In the genomic region with DNA sequence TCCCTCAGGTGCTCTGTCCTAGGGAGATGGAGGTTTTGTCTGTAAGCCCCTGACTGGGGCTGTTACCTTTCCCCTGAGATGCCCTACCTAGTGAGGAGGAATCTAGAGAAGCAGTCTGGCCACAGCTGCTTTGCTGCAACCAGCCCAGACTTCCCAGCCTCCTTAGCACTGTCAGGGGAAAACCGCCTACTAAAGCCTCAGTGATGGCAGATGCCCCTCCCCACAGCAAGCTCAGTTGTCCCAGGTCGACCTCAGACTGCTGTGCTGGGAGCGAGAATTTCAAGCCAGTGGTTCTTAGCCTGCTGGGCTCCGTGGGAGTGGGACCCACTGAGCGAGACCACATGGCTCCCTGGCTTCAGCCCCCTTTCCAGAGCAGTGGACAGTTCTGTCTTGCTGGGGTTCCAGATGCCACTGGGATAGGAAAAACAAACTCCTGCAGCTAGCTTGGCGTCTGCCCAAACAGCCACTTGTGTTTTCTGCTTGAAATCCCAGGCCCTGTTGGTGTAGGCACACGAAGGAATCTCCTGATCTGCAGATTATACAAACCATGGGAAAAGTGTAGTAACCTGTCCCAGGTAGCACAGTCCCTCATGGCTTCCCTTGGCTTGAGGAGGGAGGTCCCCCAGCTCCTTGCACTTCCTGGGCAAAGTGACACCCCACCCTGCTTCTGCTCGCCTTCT, we compare ENCODE assay signal across 17 cellular contexts.
DNase-seq lines count a peak whose midpoint lies in the region; ATAC-seq and TF ChIP-seq lines count a peak whose summit lies in the region.
"Had no signal": no experiment of that assay in that cellular context is flagged by ENCODE, and none has a peak within 500 bp of the region (broad histone marks: within the 10 kb centered on the region; RNA-seq: fewer than 3 reads in every experiment).

No MANE protein-coding gene starts in this region.

- peaks cover 0 to 13% of the 10 kb centered on the region in 2 donors for H3K4me1 ChIP-seq in thyroid gland

- ATAC-seq in GM19035 (IDR thresholded peaks at IDR 0.05; ENCODE audit: unreplicated experiment) = no peak
- ATAC-seq: HCT116, SK-N-SH treated with all-trans-retinoic acid at 6 μM for 48 hours had no signal

- H3K4me3 ChIP-seq in WERI-Rb-1 (ENCODE audit: low read depth, low read length) (peak overlapping the region; percentile 28), thyroid gland (replicated peaks in 1 of 3) (no peak overlapping the region)

- peaks cover 44% of the 10 kb centered on the region for H3K27me3 Mint-ChIP-seq in activated naive CD8-positive, alpha-beta T cell treated with anti-CD3 and anti-CD28 coated beads for 36 hours

- H3K27ac ChIP-seq in WERI-Rb-1 = no peak overlapping the region
- no peak overlapping the region for H3K27ac ChIP-seq in thyroid gland

- H3K9me3 ChIP-seq in WERI-Rb-1 (ENCODE audit: severe bottlenecking) (no peaks in the 10 kb centered on the region), thyroid gland (no peaks in the 10 kb centered on the region)

- no peak overlapping the region for H3K27ac Mint-ChIP-seq in activated naive CD8-positive, alpha-beta T cell treated with anti-CD3 and anti-CD28 coated beads for 36 hours
- H3K27ac Mint-ChIP-seq: CD4-positive, CD25-positive, alpha-beta regulatory T cell had no signal

- 26 to 45% methylated on average over 7 to 8 of the region's 8 CpGs for WGBS in thyroid gland, 2 donors

- no peak for TF ChIP-seq POLR2A in thyroid gland (IDR thresholded peaks at IDR 0.05)

- DNase-seq in NCI-H1092 (lab: John Stamatoyannopoulos, UW) (peak; percentile 13), NCI-H2029 (lab: John Stamatoyannopoulos, UW) (peak; percentile 42), WERI-Rb-1 (peak; percentile 27), thyroid gland (peak; percentile 90 to 95)
- DNase-seq in activated naive CD8-positive, alpha-beta T cell treated with anti-CD3 and anti-CD28 coated beads for 36 hours = no peak
- DNase-seq in stimulated activated CD4-positive, alpha-beta T cell treated with anti-CD3 and anti-CD28 coated beads, Interleukin-12 subunit alpha, Interleukin-12 subunit beta, amount 100 ng/mL, for 4 hours = no peak
- DNase-seq: CD4-positive, CD25-positive, alpha-beta regulatory T cell; KBM-7; MM.1S; NCI-H1048; NCI-H146; NCI-H2107; NCI-H345; NCI-H526 had no signal

- TF ChIP-seq CTCF in WERI-Rb-1 (IDR thresholded peaks at IDR 0.05; ENCODE audit: low read depth, low read length) (no peak), thyroid gland (IDR thresholded peaks at IDR 0.05) (no peak)

- H3K4me3 Mint-ChIP-seq in activated naive CD8-positive, alpha-beta T cell treated with anti-CD3 and anti-CD28 coated beads for 36 hours = no peak overlapping the region
- H3K4me3 Mint-ChIP-seq: CD4-positive, CD25-positive, alpha-beta regulatory T cell had no signal

- intact Hi-C loops in thyroid gland (cut with DNase I) = no loop called here

- H3K36me3 ChIP-seq in WERI-Rb-1 (no peaks in the 10 kb centered on the region), thyroid gland (no peaks in the 10 kb centered on the region)

- H3K36me3 Mint-ChIP-seq in activated naive CD8-positive, alpha-beta T cell treated with anti-CD3 and anti-CD28 coated beads for 36 hours = peaks cover 1% of the 10 kb centered on the region
- H3K36me3 Mint-ChIP-seq: CD4-positive, CD25-positive, alpha-beta regulatory T cell had no signal

- H3K4me1 Mint-ChIP-seq in activated naive CD8-positive, alpha-beta T cell treated with anti-CD3 and anti-CD28 coated beads for 36 hours = no peaks in the 10 kb centered on the region
- H3K4me1 Mint-ChIP-seq: CD4-positive, CD25-positive, alpha-beta regulatory T cell had no signal

- H3K9me3 Mint-ChIP-seq in activated naive CD8-positive, alpha-beta T cell treated with anti-CD3 and anti-CD28 coated beads for 36 hours = peaks cover 10% of the 10 kb centered on the region

- H3K27me3 ChIP-seq in WERI-Rb-1 (ENCODE audit: insufficient read depth, low read depth, severe bottlenecking) (peaks cover 14% of the 10 kb centered on the region), thyroid gland (no peaks in the 10 kb centered on the region)

Comparison
In these comparisons a context has a peak if more than half of its experiments do, and no peak if none do; other contexts are left out.
1. DNase-seq: peak in NCI-H1092 (single experiment), NCI-H2029 (single experiment), WERI-Rb-1 (single experiment) and thyroid gland (2 of 2); none in activated naive CD8-positive, alpha-beta T cell treated with anti-CD3 and anti-CD28 coated beads for 36 hours (single experiment) and stimulated activated CD4-positive, alpha-beta T cell treated with anti-CD3 and anti-CD28 coated beads, Interleukin-12 subunit alpha, Interleukin-12 subunit beta, amount 100 ng/mL, for 4 hours (single experiment).